1 cellular context compared by ENCODE assay signal in genomic region chr11:117327567-117328413, GRCh38.
TF ChIP-seq lines count a peak whose summit lies in the region.

TSS of gene CEP164 (plus strand) at chr11:117327854. CDS start at chr11:117338587, 10,733 bp downstream.

TF ChIP-seq in HEK293, 187 proteins besides CTCF, POLR2A, EP300 and RAD21 (continued from another document):
- no peak for TF ChIP-seq ZNF280C (tag by site-specific recombination; IDR thresholded peaks at IDR 0.05)
- TF ChIP-seq EGR2 (tag by site-specific recombination; IDR thresholded peaks at IDR 0.05; ENCODE audit: low read depth) = peak; percentile 77
- no peak for TF ChIP-seq ZNF324 (tag by site-specific recombination; IDR thresholded peaks at IDR 0.05)
- no peak for TF ChIP-seq ZNF560 (tag by site-specific recombination; IDR thresholded peaks at IDR 0.05; ENCODE audit: borderline replicate concordance)
- peak; percentile 88 for TF ChIP-seq KLF8 (tag by site-specific recombination; IDR thresholded peaks at IDR 0.05)
- no peak for TF ChIP-seq ZNF660 (tag by site-specific recombination; IDR thresholded peaks at IDR 0.05)
- peak; percentile 30; the same call in 1 of the 2 replicates for TF ChIP-seq ZBTB48 (tag by site-specific recombination; IDR thresholded peaks at IDR 0.05)
- peak; percentile 93 for TF ChIP-seq PATZ1 (tag by site-specific recombination; IDR thresholded peaks at IDR 0.05)
- TF ChIP-seq ZNF488 (tag by site-specific recombination; IDR thresholded peaks at IDR 0.05) = no peak
- TF ChIP-seq ZNF175 (tag by site-specific recombination; IDR thresholded peaks at IDR 0.05) = no peak
- no peak for TF ChIP-seq ZNF214 (tag by site-specific recombination; IDR thresholded peaks at IDR 0.05; ENCODE audit: borderline replicate concordance)
- TF ChIP-seq ZNF645 (tag by site-specific recombination; IDR thresholded peaks at IDR 0.05) = no peak
- no peak for TF ChIP-seq ZNF146 (tag by site-specific recombination; IDR thresholded peaks at IDR 0.05)
- TF ChIP-seq ZNF76 (tag by site-specific recombination; IDR thresholded peaks at IDR 0.05; ENCODE audit: borderline replicate concordance, low read depth) = peak; percentile 73
- TF ChIP-seq ZBTB10 (tag by site-specific recombination; IDR thresholded peaks at IDR 0.05) = peak; percentile 60; the same call in 1 of the 2 replicates
- TF ChIP-seq ZNF266 (tag by site-specific recombination; IDR thresholded peaks at IDR 0.05; ENCODE audit: low read depth) = no peak
- peak; percentile 76; the same call in 1 of the 2 replicates for TF ChIP-seq KLF7 (tag by site-specific recombination; IDR thresholded peaks at IDR 0.05; ENCODE audit: borderline replicate concordance)
- no peak for TF ChIP-seq ZNF311 (tag by site-specific recombination; IDR thresholded peaks at IDR 0.05; ENCODE audit: borderline replicate concordance)
- TF ChIP-seq ZBTB26 (tag by site-specific recombination; optimal IDR thresholded peaks at IDR 0.05) = peak; percentile 81
- TF ChIP-seq ZXDB (tag by site-specific recombination; IDR thresholded peaks at IDR 0.05) = 0 out of 2 replicates have a peak, but pooled peaks have one; percentile 42
- peak; percentile 90 for TF ChIP-seq SP2 (tag by site-specific recombination; IDR thresholded peaks at IDR 0.05)
- no peak for TF ChIP-seq ZNF112 (tag by site-specific recombination; IDR thresholded peaks at IDR 0.05)
- TF ChIP-seq ZNF423 (tag by site-specific recombination; IDR thresholded peaks at IDR 0.05) = peak; percentile 25; the same call in 1 of the 2 replicates
- no peak for TF ChIP-seq MEIS1 (CRISPR knock-in tag; IDR thresholded peaks at IDR 0.05; ENCODE audit: borderline replicate concordance)
- 0 out of 2 replicates have a peak, but pooled peaks have one; percentile 27 for TF ChIP-seq KLF16 (tag by site-specific recombination; IDR thresholded peaks at IDR 0.05)
- peak; percentile 68 for TF ChIP-seq GLIS1 (tag by site-specific recombination; IDR thresholded peaks at IDR 0.05)
- peak; percentile 80 for TF ChIP-seq ZBTB20 (tag by site-specific recombination; IDR thresholded peaks at IDR 0.05)
- TF ChIP-seq ZBTB11 (tag by site-specific recombination; conservative IDR thresholded peaks at IDR 0.05; ENCODE audit: low read depth) = peak; percentile 87
- peak; percentile 82 for TF ChIP-seq SP3 (tag by site-specific recombination; IDR thresholded peaks at IDR 0.05)
- TF ChIP-seq ZFHX2 (tag by site-specific recombination; conservative IDR thresholded peaks at IDR 0.05) = peak; percentile 84
- TF ChIP-seq ZNF398 (tag by site-specific recombination; IDR thresholded peaks at IDR 0.05) = peak; percentile 64
- TF ChIP-seq ZNF449 (tag by site-specific recombination; IDR thresholded peaks at IDR 0.05) = no peak
- TF ChIP-seq ZBTB1 (tag by site-specific recombination; IDR thresholded peaks at IDR 0.05) = peak; percentile 80; the same call in 1 of the 2 replicates
- TF ChIP-seq ZNF2 (tag by site-specific recombination; IDR thresholded peaks at IDR 0.05) = 0 out of 2 replicates have a peak, but pooled peaks have one; percentile 8
